In the genomic region with DNA sequence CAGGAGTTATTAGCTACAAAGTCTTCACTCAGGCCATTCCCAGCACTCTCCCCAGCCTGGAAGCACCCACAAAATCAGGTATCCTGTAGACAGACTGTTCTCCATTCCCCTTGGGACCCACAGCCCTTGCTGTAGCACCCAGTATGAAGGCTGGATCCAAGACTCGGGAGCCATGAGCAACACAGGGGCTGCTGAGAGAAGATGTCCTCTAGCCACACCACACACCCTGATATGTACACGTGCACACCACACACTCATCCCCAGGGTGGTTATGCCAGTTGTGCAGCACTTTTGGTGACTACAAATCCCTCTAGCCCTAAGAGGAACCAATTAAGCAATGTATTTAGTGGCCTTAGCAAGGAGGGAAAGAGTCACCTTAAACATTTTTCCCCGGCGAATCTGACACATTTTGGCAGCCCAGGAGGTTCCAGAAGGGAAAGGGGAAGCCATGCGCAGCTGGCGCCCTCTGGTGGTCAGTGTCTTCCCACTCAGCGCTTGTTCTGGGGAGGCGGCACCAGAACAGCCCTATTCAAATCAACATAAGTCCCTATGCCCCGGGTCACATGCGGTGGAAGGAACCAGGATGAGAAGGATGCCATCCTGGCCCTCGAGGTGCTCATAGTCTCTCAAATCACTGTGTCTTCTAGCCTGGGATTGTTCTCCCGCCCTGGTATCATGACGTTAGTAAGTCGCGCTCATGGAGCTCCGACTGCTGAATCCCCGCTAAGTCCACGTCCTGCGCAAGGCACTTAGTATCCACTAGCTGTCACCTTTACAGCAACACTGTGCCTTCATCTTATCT, we compare ENCODE assay signal across 8 cellular contexts.
DNase-seq lines count a peak whose midpoint lies in the region; ATAC-seq and TF ChIP-seq lines count a peak whose summit lies in the region.

No MANE protein-coding gene starts in this region.

- TF ChIP-seq CTCF in GM10266 (IDR thresholded peaks at IDR 0.05; ENCODE audit: control insufficient read depth, insufficient read depth, low read depth, missing control alignments) (peak; percentile 91), choroid plexus epithelial cell (conservative IDR thresholded peaks at IDR 0.05; ENCODE audit: low read depth, low read length) (peak; percentile 99), left lung (IDR thresholded peaks at IDR 0.05) (peak; percentile 91 to 97)

- H3K9me3 Mint-ChIP-seq in activated CD4-positive, alpha-beta T cell treated with anti-CD3 and anti-CD28 coated beads for 36 hours (ENCODE audit: low read depth) = no peaks in the 10 kb centered on the region

- H3K4me1 ChIP-seq in left lung = peaks cover 0 to 9% of the 10 kb centered on the region in 2 donors

- no peaks in the 10 kb centered on the region for H3K9me3 ChIP-seq in left lung

- CTCF ChIA-PET in activated CD4-positive, alpha-beta T cell treated with anti-CD3 and anti-CD28 coated beads for 36 hours (lab: Charles Lee) = interaction anchor here (0.5 to 6.6 kb wide), 24 partner anchors 8 to 414 kb away, joined by 3 to 42 read pairs (median 3); no protein-coding TSS in a partner anchor

- H3K4me3 ChIP-seq in choroid plexus epithelial cell (ENCODE audit: low read depth, low read length) (peak overlapping the region; percentile 22), left lung (no peak overlapping the region)

- POLR2A ChIA-PET in activated CD4-positive, alpha-beta T cell treated with anti-CD3 and anti-CD28 coated beads for 36 hours (lab: Charles Lee) = no interaction called here

- H3K27me3 ChIP-seq in left lung = peaks cover 0 to 5% of the 10 kb centered on the region in 2 donors

- no peak overlapping the region for H3K27ac ChIP-seq in left lung

- ATAC-seq in HG02885 (IDR thresholded peaks at IDR 0.05; ENCODE audit: poor library complexity, unreplicated experiment) = peak; percentile 67
- peak; percentile 87 for ATAC-seq in activated CD4-positive, alpha-beta T cell treated with anti-CD3 and anti-CD28 coated beads for 36 hours
- peak; percentile 98 for ATAC-seq in left lung
- no peak for ATAC-seq in HG03457 (IDR thresholded peaks at IDR 0.05; ENCODE audit: unreplicated experiment)

- no peaks in the 10 kb centered on the region for H3K36me3 Mint-ChIP-seq in activated CD4-positive, alpha-beta T cell treated with anti-CD3 and anti-CD28 coated beads for 36 hours (ENCODE audit: low read depth)

- H3K4me1 Mint-ChIP-seq in activated CD4-positive, alpha-beta T cell treated with anti-CD3 and anti-CD28 coated beads for 36 hours = peaks cover 11% of the 10 kb centered on the region

- peaks cover 18% of the 10 kb centered on the region for H3K27me3 Mint-ChIP-seq in activated CD4-positive, alpha-beta T cell treated with anti-CD3 and anti-CD28 coated beads for 36 hours

- intact Hi-C loops in activated CD4-positive, alpha-beta T cell treated with anti-CD3 and anti-CD28 coated beads for 36 hours (cut with DNase I, micrococcal nuclease) = loop anchor here (1.0 to 2.0 kb wide), 3 partner anchors 29 to 241 kb away; no protein-coding TSS in a partner anchor
- intact Hi-C loops in left lung (cut with DNase I) = no loop called here

- no peak overlapping the region for H3K4me3 Mint-ChIP-seq in activated CD4-positive, alpha-beta T cell treated with anti-CD3 and anti-CD28 coated beads for 36 hours

- no peaks in the 10 kb centered on the region for H3K36me3 ChIP-seq in left lung

- peak; percentile 66 for DNase-seq in GM10266 (ENCODE audit: extremely low spot score)
- peak; percentile 85 for DNase-seq in NCI-H2227 (lab: John Stamatoyannopoulos, UW; ENCODE audit: unreplicated experiment)
- DNase-seq in activated CD4-positive, alpha-beta T cell treated with anti-CD3 and anti-CD28 coated beads for 36 hours = peak; percentile 91
- DNase-seq in choroid plexus epithelial cell (ENCODE audit: low read depth) = peak; percentile 84
- DNase-seq in left lung = peak; percentile 77 to 91
- peak; percentile 77 for DNase-seq in stimulated activated CD4-positive, alpha-beta T cell treated with anti-CD3 and anti-CD28 coated beads, Interleukin-4, amount 100 ng/mL, for 1 hour

- no peak overlapping the region for H3K27ac Mint-ChIP-seq in activated CD4-positive, alpha-beta T cell treated with anti-CD3 and anti-CD28 coated beads for 36 hours

Comparison
In these comparisons a context has a peak if more than half of its experiments do, and no peak if none do; other contexts are left out.
1. intact Hi-C loops: an anchor here in activated CD4-positive, alpha-beta T cell treated with anti-CD3 and anti-CD28 coated beads for 36 hours (1.0 to 2.0 kb wide); none called in left lung.